18 cellular contexts compared by ENCODE assay signal in genomic region chr17:16459271-16459670, GRCh38. TPM values are rescaled to one million over a fixed set of nuclear protein-coding genes. Genes with fewer than 3 reads are reported as not detected.
DNase-seq lines count a peak whose midpoint lies in the region; ATAC-seq and TF ChIP-seq lines count a peak whose summit lies in the region.
"Had no signal": no experiment of that assay in that cellular context is flagged by ENCODE, and none has a peak within 500 bp of the region (broad histone marks: within the 10 kb centered on the region; RNA-seq: fewer than 3 reads in every experiment).

No MANE protein-coding gene starts in this region.

- POLR2A ChIA-PET in HEK293 (lab: Yijun Ruan, JAX), result interaction anchor here (0.6 to 1.1 kb wide), 2 partner anchors 16 to 25 kb away, joined by 3 to 4 read pairs; no protein-coding TSS in a partner anchor
- POLR2A ChIA-PET in naive thymus-derived CD4-positive, alpha-beta T cell (lab: Charles Lee), result no interaction called here

- CTCF ChIA-PET in activated CD8-positive, alpha-beta memory T cell treated with anti-CD3 and anti-CD28 coated beads, Interleukin-2, amount 10 ng/mL, durations not matched to agents 7 days and 5 days (lab: Charles Lee), result interaction anchor here (1.1 kb wide), 1 partner anchor 62 kb away, joined by 5 read pairs; no protein-coding TSS in a partner anchor
- CTCF ChIA-PET in HEK293 (lab: Yijun Ruan, JAX), result interaction anchor here (8.8 kb wide), 1 partner anchor 62 kb away, joined by 60 read pairs; no protein-coding TSS in a partner anchor
- CTCF ChIA-PET in naive thymus-derived CD4-positive, alpha-beta T cell (lab: Charles Lee), result interaction anchor here (1.4 kb wide), 1 partner anchor 130 kb away, joined by 3 read pairs; no protein-coding TSS in a partner anchor

- H3K36me3 ChIP-seq in HEK293 (ENCODE audit: control insufficient read depth in 2 of 2, insufficient read depth in 1 of 2, low read length in 2 of 2) (peaks cover 0 to 6% of the 10 kb centered on the region in 2 experiments; a peak in 2 of 3 replicates), neutrophil (peaks cover 29% of the 10 kb centered on the region), spleen (peaks cover 0 to 49% (median 4%) of the 10 kb centered on the region in 6 donors)
- H3K36me3 ChIP-seq in effector memory CD4-positive, alpha-beta T cell (ENCODE audit: control insufficient read depth, insufficient read depth, low read length), result no peaks in the 10 kb centered on the region
- no peaks in the 10 kb centered on the region for H3K36me3 ChIP-seq in naive thymus-derived CD4-positive, alpha-beta T cell (ENCODE audit: control insufficient read depth in 2 of 3, insufficient read depth in 3 of 3, low read length in 3 of 3)
- H3K36me3 ChIP-seq: MG63 had no signal

- H3K4me1 Mint-ChIP-seq in activated CD8-positive, alpha-beta memory T cell treated with anti-CD3 and anti-CD28 coated beads, Interleukin-2, amount 10 ng/mL, durations not matched to agents 7 days and 5 days, result no peaks in the 10 kb centered on the region
- peaks cover 0 to 6% (median 4%) of the 10 kb centered on the region in 7 donors for H3K4me1 Mint-ChIP-seq in naive thymus-derived CD4-positive, alpha-beta T cell

- no peaks in the 10 kb centered on the region for H3K4me1 ChIP-seq in HEK293 (ENCODE audit: control insufficient read depth, insufficient read depth, low read length)
- H3K4me1 ChIP-seq in effector memory CD4-positive, alpha-beta T cell (ENCODE audit: control insufficient read depth, insufficient read depth, low read length, poor library complexity, severe bottlenecking), result no peaks in the 10 kb centered on the region
- peaks cover 43 to 51% of the 10 kb centered on the region in 2 experiments for H3K4me1 ChIP-seq in neutrophil (ENCODE audit: control insufficient read depth in 1 of 2, insufficient read depth in 1 of 2, low read depth in 1 of 2, low read length in 1 of 2)
- H3K4me1 ChIP-seq in spleen, result peaks cover 7 to 62% (median 47%) of the 10 kb centered on the region in 6 donors
- H3K4me1 ChIP-seq in naive thymus-derived CD4-positive, alpha-beta T cell (ENCODE audit: control insufficient read depth in 2 of 2, insufficient read depth in 2 of 2, low read length in 2 of 2), result no peaks in the 10 kb centered on the region

- TF ChIP-seq CTCF in HEK293 (tag by site-specific recombination; IDR thresholded peaks at IDR 0.05), result no peak
- no peak for TF ChIP-seq CTCF in neutrophil (IDR thresholded peaks at IDR 0.05)
- no peak for TF ChIP-seq CTCF in spleen (IDR thresholded peaks at IDR 0.05 in 8 of 11, conservative IDR thresholded peaks at IDR 0.05 in 3 of 11)

- DNase-seq in activated CD8-positive, alpha-beta memory T cell treated with anti-CD3 and anti-CD28 coated beads, Interleukin-2, amount 10 ng/mL, durations not matched to agents 7 days and 5 days, result no peak
- no peak for DNase-seq in activated CD8-positive, alpha-beta memory T cell treated with anti-CD3 and anti-CD28 coated beads, Interleukin-2, amount 50 U/mL, for 4 hours
- no peak for DNase-seq in effector memory CD4-positive, alpha-beta T cell
- DNase-seq in spleen, result no peak
- DNase-seq in naive thymus-derived CD4-positive, alpha-beta T cell, result no peak
- DNase-seq: DMS79 treated with DMSO at 0.1 percent for 48 hours; MG63; NCI-H1092 treated with DMSO at 0.1 percent for 48 hours; NCI-H1694; NCI-H2107; NCI-H345; NCI-H69; NK-92 treated with Interleukin-12 subunit alpha and Interleukin-12 subunit beta, amount 100 ng/mL, for 24 hours; Right ventricle myocardium superior had no signal

- no peak for ATAC-seq in activated CD8-positive, alpha-beta memory T cell treated with anti-CD3 and anti-CD28 coated beads, Interleukin-2, amount 10 ng/mL, durations not matched to agents 7 days and 5 days
- ATAC-seq in GM19397 (IDR thresholded peaks at IDR 0.05; ENCODE audit: unreplicated experiment), result no peak
- ATAC-seq in naive thymus-derived CD4-positive, alpha-beta T cell, result no peak
- ATAC-seq: HepG2 had no signal

- no peaks in the 10 kb centered on the region for H3K27me3 ChIP-seq in effector memory CD4-positive, alpha-beta T cell (replicated peaks; ENCODE audit: control insufficient read depth, insufficient read depth, low read length, poor library complexity, severe bottlenecking)
- H3K27me3 ChIP-seq in neutrophil (no peaks in the 10 kb centered on the region), spleen (replicated peaks in 1 of 7) (no peaks in the 10 kb centered on the region)
- H3K27me3 ChIP-seq in naive thymus-derived CD4-positive, alpha-beta T cell (ENCODE audit: control insufficient read depth in 2 of 2, insufficient read depth in 2 of 2, low read length in 2 of 2), result no peaks in the 10 kb centered on the region
- H3K27me3 ChIP-seq: MG63 had no signal

- intact Hi-C loops in spleen (cut with DNase I; ENCODE audit: low total_unique reads), result no loop called here
- intact Hi-C loops in naive thymus-derived CD4-positive, alpha-beta T cell (cut with micrococcal nuclease), result no loop called here

- no peak for TF ChIP-seq POLR2A in spleen (IDR thresholded peaks at IDR 0.05)

- H3K4me3 ChIP-seq in HEK293 (ENCODE audit: low read depth, low read length) (no peak overlapping the region), neutrophil (ENCODE audit: low read depth in 1 of 2, low read length in 1 of 2) (no peak overlapping the region), spleen (no peak overlapping the region)
- H3K4me3 ChIP-seq in effector memory CD4-positive, alpha-beta T cell (ENCODE audit: insufficient read depth, low read depth, low read length, poor library complexity, severe bottlenecking), result no peak overlapping the region
- no peak overlapping the region for H3K4me3 ChIP-seq in naive thymus-derived CD4-positive, alpha-beta T cell (ENCODE audit: low read length)
- H3K4me3 ChIP-seq: MG63 had no signal

- WGBS in spleen, 5 donors, result 79 to 92% (median 82%) methylated on average over 11 of the region's 11 CpGs

- no peaks in the 10 kb centered on the region for H3K9me3 ChIP-seq in HEK293 (ENCODE audit: control insufficient read depth, insufficient read depth, low read depth, low read length)
- no peaks in the 10 kb centered on the region for H3K9me3 ChIP-seq in effector memory CD4-positive, alpha-beta T cell (ENCODE audit: control insufficient read depth, low read length)
- no peaks in the 10 kb centered on the region for H3K9me3 ChIP-seq in neutrophil
- no peaks in the 10 kb centered on the region for H3K9me3 ChIP-seq in spleen
- H3K9me3 ChIP-seq in naive thymus-derived CD4-positive, alpha-beta T cell (ENCODE audit: control insufficient read depth in 2 of 3, low read length in 3 of 3), result no peaks in the 10 kb centered on the region
- H3K9me3 ChIP-seq: MG63 had no signal

- no peak overlapping the region for H3K4me3 Mint-ChIP-seq in activated CD8-positive, alpha-beta memory T cell treated with anti-CD3 and anti-CD28 coated beads, Interleukin-2, amount 10 ng/mL, durations not matched to agents 7 days and 5 days
- no peak overlapping the region for H3K4me3 Mint-ChIP-seq in naive thymus-derived CD4-positive, alpha-beta T cell

- no peaks in the 10 kb centered on the region for H3K9me3 Mint-ChIP-seq in activated CD8-positive, alpha-beta memory T cell treated with anti-CD3 and anti-CD28 coated beads, Interleukin-2, amount 10 ng/mL, durations not matched to agents 7 days and 5 days (ENCODE audit: low read depth)
- no peaks in the 10 kb centered on the region for H3K9me3 Mint-ChIP-seq in naive thymus-derived CD4-positive, alpha-beta T cell

- peak overlapping the region; percentile 0 for H3K27ac Mint-ChIP-seq in activated CD8-positive, alpha-beta memory T cell treated with anti-CD3 and anti-CD28 coated beads, Interleukin-2, amount 10 ng/mL, durations not matched to agents 7 days and 5 days
- peak overlapping the region in 2 of 9 donors; percentile 7 to 16 for H3K27ac Mint-ChIP-seq in naive thymus-derived CD4-positive, alpha-beta T cell

- H3K27ac ChIP-seq in HEK293 (ENCODE audit: extremely low read depth, low read depth, low read length) (no peak overlapping the region), neutrophil (peak overlapping the region; percentile 75), spleen (peak overlapping the region in 4 of 8 donors; percentile 3 to 66 (median 40))
- H3K27ac ChIP-seq in effector memory CD4-positive, alpha-beta T cell (ENCODE audit: insufficient read depth, low read length, poor library complexity, severe bottlenecking), result peak overlapping the region; percentile 9
- no peak overlapping the region for H3K27ac ChIP-seq in naive thymus-derived CD4-positive, alpha-beta T cell (ENCODE audit: low read depth, low read length)

- no peaks in the 10 kb centered on the region for H3K27me3 Mint-ChIP-seq in activated CD8-positive, alpha-beta memory T cell treated with anti-CD3 and anti-CD28 coated beads, Interleukin-2, amount 10 ng/mL, durations not matched to agents 7 days and 5 days
- H3K27me3 Mint-ChIP-seq in naive thymus-derived CD4-positive, alpha-beta T cell, result no peaks in the 10 kb centered on the region

- H3K36me3 Mint-ChIP-seq in activated CD8-positive, alpha-beta memory T cell treated with anti-CD3 and anti-CD28 coated beads, Interleukin-2, amount 10 ng/mL, durations not matched to agents 7 days and 5 days, result peaks cover 1% of the 10 kb centered on the region
- H3K36me3 Mint-ChIP-seq in naive thymus-derived CD4-positive, alpha-beta T cell, result peaks cover 0 to 7% (median 0%) of the 10 kb centered on the region in 5 donors

TF ChIP-seq in HEK293, 187 proteins besides CTCF, POLR2A, EP300 and RAD21:
- peak; percentile 52 for TF ChIP-seq EGR2 (tag by site-specific recombination; IDR thresholded peaks at IDR 0.05; ENCODE audit: low read depth)
- no peak for TF ChIP-seq ZNF843 (tag by site-specific recombination; IDR thresholded peaks at IDR 0.05)
- no peak for TF ChIP-seq ZNF571 (tag by site-specific recombination; IDR thresholded peaks at IDR 0.05)
- no peak for TF ChIP-seq PRDM1 (tag by site-specific recombination; IDR thresholded peaks at IDR 0.05)

RNA-seq across cellular contexts. Expression of gene LRRC75A, which starts 32.7 kb away (rescaled TPM):
- total RNA-seq in activated CD8-positive, alpha-beta memory T cell treated with anti-CD3 and anti-CD28 coated beads, Interleukin-2, amount 10 ng/mL, durations not matched to agents 7 days and 5 days, result 1 to 10 TPM; 3.0 to 4.6 TPM
- 10 to 100 TPM; 12.1 to 26.4 (median 22.3) TPM for total RNA-seq in spleen
- 10 to 100 TPM in 1 of 3 donors, 1 to 10 TPM in 2; 4.2 to 10.5 (median 4.8) TPM for polyA plus RNA-seq in spleen
- 1 to 10 TPM in 4 of 5 experiments, under 1 TPM in 1; 0.92 to 5.2 (median 3.8) TPM for total RNA-seq in naive thymus-derived CD4-positive, alpha-beta T cell
- polyA plus RNA-seq in naive thymus-derived CD4-positive, alpha-beta T cell, result 1 to 10 TPM; 1.7 to 2.6 TPM
- total RNA-seq: HepG2 had no signal

RNA-seq across cellular contexts. Expression of gene TRPV2, which starts 43.9 kb away (rescaled TPM):
- total RNA-seq in activated CD8-positive, alpha-beta memory T cell treated with anti-CD3 and anti-CD28 coated beads, Interleukin-2, amount 10 ng/mL, durations not matched to agents 7 days and 5 days, result 100 to 1,000 TPM; 124 to 129 TPM
- 10 to 100 TPM; 44.8 to 85.7 (median 50.2) TPM for total RNA-seq in spleen
- polyA plus RNA-seq in spleen, result 10 to 100 TPM; 37.0 to 61.3 (median 55.0) TPM
- total RNA-seq in naive thymus-derived CD4-positive, alpha-beta T cell, result 100 to 1,000 TPM in 1 of 5 experiments, 10 to 100 TPM in 4; 66.8 to 141 (median 80.0) TPM
- 100 to 1,000 TPM in 1 of 2 donors, 10 to 100 TPM in 1; 78.7 to 104 TPM for polyA plus RNA-seq in naive thymus-derived CD4-positive, alpha-beta T cell

Comparison
In these comparisons a context has a peak if more than half of its experiments do, and no peak if none do; other contexts are left out.
1. H3K27ac ChIP-seq: peak in effector memory CD4-positive, alpha-beta T cell (single experiment) and neutrophil (single experiment); none in HEK293 (single experiment) and naive thymus-derived CD4-positive, alpha-beta T cell (single experiment).